Comparison of ENCODE assay signal across 19 cellular contexts in the genomic region with DNA sequence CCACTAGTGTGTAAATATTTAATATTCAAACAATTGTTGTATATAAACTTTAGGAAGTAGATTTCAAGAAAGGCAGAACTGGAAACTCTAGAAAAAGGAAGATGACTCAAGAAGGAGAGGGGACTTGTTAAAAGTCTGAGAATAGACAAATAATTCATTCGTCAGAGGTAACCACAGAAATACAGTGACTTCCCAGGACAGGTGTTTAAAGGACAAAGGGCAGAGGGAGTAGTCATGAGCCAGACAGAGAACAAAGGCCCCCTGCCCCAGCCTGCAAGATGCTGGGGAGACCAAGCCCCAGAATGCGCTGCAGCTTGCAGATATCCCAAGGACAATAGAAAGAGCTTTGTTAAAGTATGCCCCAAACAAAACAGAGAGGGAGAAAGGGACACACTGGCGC.
DNase-seq lines count a peak whose midpoint lies in the region; ATAC-seq, FAIRE-seq and TF ChIP-seq lines count a peak whose summit lies in the region.
"Had no signal": no experiment of that assay in that cellular context is flagged by ENCODE, and none has a peak within 500 bp of the region (broad histone marks: within the 10 kb centered on the region; RNA-seq: fewer than 3 reads in every experiment).

No MANE protein-coding gene starts in this region.

- H3K9me3 ChIP-seq in H9 (ENCODE audit: control insufficient read depth, low read depth, low read length) (no peaks in the 10 kb centered on the region), astrocyte (ENCODE audit: insufficient read depth, low read depth, low read length) (no peaks in the 10 kb centered on the region), neural progenitor cell (ENCODE audit: low read depth) (no peaks in the 10 kb centered on the region), aorta (ENCODE audit: control insufficient read depth, low read length) (no peaks in the 10 kb centered on the region)
- H3K9me3 ChIP-seq: sigmoid colon had no signal

- H3K27ac Mint-ChIP-seq in H9 (peak overlapping the region; percentile 89 to 96 (median 93)), astrocyte (ENCODE audit: unreplicated experiment) (peak overlapping the region; percentile 50), neural progenitor cell (peak overlapping the region; percentile 40)
- H3K27ac Mint-ChIP-seq: effector memory CD8-positive, alpha-beta T cell had no signal

- H2BK12ac ChIP-seq in H9 (ENCODE audit: insufficient read length, low read depth, low read length) = no peak overlapping the region

- DNase-seq in H9 (peak; percentile 51), NCI-H146 treated with DMSO at 0.1 percent for 48 hours (lab: John Stamatoyannopoulos, UW; ENCODE audit: unreplicated experiment) (peak; percentile 50), astrocyte (ENCODE audit: low read depth) (no peak), neural progenitor cell (ENCODE audit: low spot score) (peak; percentile 79), cerebellum (ENCODE audit: low spot score) (no peak), SKM-1 (lab: John Stamatoyannopoulos, UW; ENCODE audit: unreplicated experiment) (no peak), aorta (no peak)
- DNase-seq: activated CD4-positive, CD25-positive, alpha-beta regulatory T cell treated with anti-CD3 and anti-CD28 coated beads, Interleukin-2, amount 50 U/mL, for 72 hours; activated effector memory CD4-positive, alpha-beta T cell treated with Interleukin-2 at 50 U/mL for 16 hours; CD8-positive, alpha-beta memory T cell; effector memory CD8-positive, alpha-beta T cell; midbrain; NCI-H1092; nucleus accumbens; SHP77 treated with DMSO at 0.1 percent for 48 hours; sigmoid colon; stimulated activated CD4-positive, alpha-beta T cell treated with anti-CD3 and anti-CD28 coated beads, Interleukin-2, amount 100 ng/mL, for 24 hours had no signal

- H4K91ac ChIP-seq in H9 (ENCODE audit: insufficient read length, low read depth, low read length) = no peak overlapping the region

- H4K20me1 ChIP-seq in H9 (ENCODE audit: control insufficient read depth, insufficient read depth, insufficient read length) = no peaks in the 10 kb centered on the region
- H4K20me1 ChIP-seq in astrocyte (ENCODE audit: insufficient read depth, low read length) = peaks cover 40% of the 10 kb centered on the region
- H4K20me1 ChIP-seq in neural progenitor cell (ENCODE audit: low read depth) = no peaks in the 10 kb centered on the region

- H4K8ac ChIP-seq in H9 (replicated peaks; ENCODE audit: insufficient read length, low read depth, low read length) = no peak overlapping the region

- H3K4ac ChIP-seq in H9 (ENCODE audit: low read depth, low read length) = no peak overlapping the region

- no peak overlapping the region for H3K23ac ChIP-seq in H9 (ENCODE audit: insufficient read length, low read depth, low read length)

- H2BK20ac ChIP-seq in H9 (ENCODE audit: low read depth, low read length, poor library complexity, severe bottlenecking) = no peak overlapping the region

- ATAC-seq in GM18861 (IDR thresholded peaks at IDR 0.05; ENCODE audit: unreplicated experiment) (no peak), aorta (ENCODE audit: low FRiP score) (no peak)
- ATAC-seq: effector memory CD8-positive, alpha-beta T cell had no signal

- H3K9me3 Mint-ChIP-seq in H9 (no peaks in the 10 kb centered on the region; a peak in 1 of 5 replicates), astrocyte (ENCODE audit: unreplicated experiment) (no peaks in the 10 kb centered on the region), neural progenitor cell (no peaks in the 10 kb centered on the region)
- H3K9me3 Mint-ChIP-seq: central memory CD8-positive, alpha-beta T cell; effector memory CD8-positive, alpha-beta T cell had no signal

- no peak overlapping the region for H3T11ph ChIP-seq in H9 (ENCODE audit: low read length)

- peak overlapping the region; percentile 27 for H2AFZ ChIP-seq in H9 (ENCODE audit: low read length)
- no peak overlapping the region for H2AFZ ChIP-seq in astrocyte (ENCODE audit: low read depth, low read length)
- H2AFZ ChIP-seq in neural progenitor cell (replicated peaks) = peak overlapping the region; percentile 48

- no peak overlapping the region for H3K27ac ChIP-seq in H9 (ENCODE audit: insufficient read length, low read depth, low read length)
- H3K27ac ChIP-seq in astrocyte (ENCODE audit: low read depth, low read length) = no peak overlapping the region
- H3K27ac ChIP-seq in neural progenitor cell = no peak overlapping the region
- H3K27ac ChIP-seq in aorta (ENCODE audit: low read depth in 1 of 2, low read length in 2 of 2) = no peak overlapping the region
- H3K27ac ChIP-seq: sigmoid colon had no signal

- no peak overlapping the region for H2AK5ac ChIP-seq in H9 (ENCODE audit: insufficient read length, low read length)

- H3K4me1 Mint-ChIP-seq in H9 (peaks cover 56 to 60% of the 10 kb centered on the region in 2 experiments), astrocyte (ENCODE audit: low read depth, unreplicated experiment) (peaks cover 19% of the 10 kb centered on the region), neural progenitor cell (peaks cover 46% of the 10 kb centered on the region)

- peaks cover 19% of the 10 kb centered on the region for H3F3A ChIP-seq in neural progenitor cell (ENCODE audit: low read depth)

- H3K36me3 ChIP-seq in astrocyte (ENCODE audit: insufficient read depth, low read length) = no peaks in the 10 kb centered on the region
- no peaks in the 10 kb centered on the region for H3K36me3 ChIP-seq in neural progenitor cell
- no peaks in the 10 kb centered on the region for H3K36me3 ChIP-seq in aorta (ENCODE audit: control insufficient read depth in 1 of 2, insufficient read depth in 2 of 2, low read length in 1 of 2)
- H3K36me3 ChIP-seq: sigmoid colon had no signal

- H3K18ac ChIP-seq in H9 (ENCODE audit: insufficient read length, low read depth, low read length) = peak overlapping the region; percentile 65

- H3K4me1 ChIP-seq in H9 (ENCODE audit: insufficient read depth, low read length) = peaks cover 21% of the 10 kb centered on the region; the same call in 1 of the 2 replicates
- peaks cover 5% of the 10 kb centered on the region for H3K4me1 ChIP-seq in astrocyte (ENCODE audit: insufficient read depth, low read length)
- peaks cover 32% of the 10 kb centered on the region for H3K4me1 ChIP-seq in neural progenitor cell
- no peaks in the 10 kb centered on the region for H3K4me1 ChIP-seq in aorta (ENCODE audit: control insufficient read depth in 1 of 2, insufficient read depth in 2 of 2, low read length in 2 of 2)
- H3K4me1 ChIP-seq: sigmoid colon had no signal

- H3K79me2 ChIP-seq in H9 (ENCODE audit: insufficient read depth, low read length) (no peaks in the 10 kb centered on the region), astrocyte (ENCODE audit: insufficient read depth, low read length) (no peaks in the 10 kb centered on the region), neural progenitor cell (ENCODE audit: low read depth) (no peaks in the 10 kb centered on the region)

- no peak overlapping the region for H2BK5ac ChIP-seq in H9 (ENCODE audit: insufficient read length, low read length)

- H3K14ac ChIP-seq in H9 (ENCODE audit: insufficient read depth, low read length) = no peak overlapping the region

- no peaks in the 10 kb centered on the region for H3K79me1 ChIP-seq in H9 (ENCODE audit: insufficient read depth, low read depth, low read length, poor library complexity, severe bottlenecking)

- H4K5ac ChIP-seq in H9 (ENCODE audit: insufficient read length, low read depth, low read length) = no peak overlapping the region

- H3K27me3 Mint-ChIP-seq in H9 (ENCODE audit: low read depth) (peaks cover 15% of the 10 kb centered on the region), astrocyte (ENCODE audit: low read depth, unreplicated experiment) (peaks cover 15% of the 10 kb centered on the region), neural progenitor cell (ENCODE audit: insufficient read depth, low read depth) (peaks cover 14% of the 10 kb centered on the region)

- intact Hi-C loops in aorta (cut with DNase I) = no loop called here

- no peaks in the 10 kb centered on the region for H3K23me2 ChIP-seq in H9 (ENCODE audit: insufficient read length, low read depth, low read length, poor library complexity, severe bottlenecking)

- H3K9ac ChIP-seq in H9 (ENCODE audit: extremely low read depth, insufficient read length, low read length) (no peak overlapping the region), astrocyte (ENCODE audit: low read length) (no peak overlapping the region), neural progenitor cell (no peak overlapping the region)

- H3K36me3 Mint-ChIP-seq in H9 (ENCODE audit: insufficient read depth in 1 of 3, low read depth in 3 of 3) (peaks cover 0 to 4% (median 0%) of the 10 kb centered on the region in 3 experiments; a peak in 2 of 7 replicates), astrocyte (ENCODE audit: low read depth, unreplicated experiment) (peaks cover 42% of the 10 kb centered on the region), neural progenitor cell (no peaks in the 10 kb centered on the region)

- H2BK120ac ChIP-seq in H9 (ENCODE audit: low read depth, low read length, poor library complexity, severe bottlenecking) = no peak overlapping the region

- H3K4me3 Mint-ChIP-seq in H9 = peak overlapping the region; percentile 19 to 36; a peak in 4 of 5 replicates
- peak overlapping the region; percentile 10 for H3K4me3 Mint-ChIP-seq in astrocyte (ENCODE audit: unreplicated experiment)
- H3K4me3 Mint-ChIP-seq in neural progenitor cell = no peak overlapping the region
- H3K4me3 Mint-ChIP-seq: CD8-positive, alpha-beta memory T cell; central memory CD8-positive, alpha-beta T cell; effector memory CD8-positive, alpha-beta T cell had no signal

- H3K27me3 ChIP-seq in H9 (ENCODE audit: insufficient read depth, low read length) (no peaks in the 10 kb centered on the region), astrocyte (ENCODE audit: insufficient read depth, low read length) (peaks cover 8% of the 10 kb centered on the region), neural progenitor cell (no peaks in the 10 kb centered on the region), aorta (ENCODE audit: control insufficient read depth in 1 of 2, insufficient read depth in 2 of 2, low read length in 1 of 2) (no peaks in the 10 kb centered on the region)
- H3K27me3 ChIP-seq: sigmoid colon had no signal

- H3K4me3 ChIP-seq in astrocyte (ENCODE audit: insufficient read depth, low read depth, low read length) = no peak overlapping the region
- H3K4me3 ChIP-seq in neural progenitor cell = no peak overlapping the region
- no peak overlapping the region for H3K4me3 ChIP-seq in aorta (ENCODE audit: low read length in 2 of 2)
- H3K4me3 ChIP-seq: sigmoid colon had no signal

- no CpG with 5 or more reads among the region's 3 CpGs for WGBS in H9 (ENCODE audit: extremely low coverage, insufficient read length, low lambda C conversion rate)
- 51 to 57% methylated on average over 3 of the region's 3 CpGs for WGBS in aorta, 2 donors

- no peak for TF ChIP-seq CTCF in H9 (conservative IDR thresholded peaks at IDR 0.05)
- TF ChIP-seq CTCF in astrocyte (IDR thresholded peaks at IDR 0.05; ENCODE audit: insufficient read depth, low read depth, low read length) = no peak
- no peak for TF ChIP-seq CTCF in neural progenitor cell (IDR thresholded peaks at IDR 0.05)

- FAIRE-seq in astrocyte (lab: Jason Lieb, UNC) = no peak

- no peak overlapping the region for H2BK15ac ChIP-seq in H9 (ENCODE audit: low read depth, low read length)

- H3K56ac ChIP-seq in H9 (ENCODE audit: insufficient read length, low read depth, low read length) = no peak overlapping the region

- H3K4me2 ChIP-seq in H9 (ENCODE audit: insufficient read depth, insufficient read length, low read length) (no peak overlapping the region), astrocyte (ENCODE audit: low read length) (peak overlapping the region; percentile 24), neural progenitor cell (peak overlapping the region; percentile 47)

Comparison
In these comparisons a context has a peak if more than half of its experiments do, and no peak if none do; other contexts are left out.
1. DNase-seq: peak in H9 (single experiment), NCI-H146 treated with DMSO at 0.1 percent for 48 hours (single experiment) and neural progenitor cell (single experiment); none in astrocyte (single experiment), cerebellum (single experiment), SKM-1 (single experiment) and aorta (0 of 2).
2. H3K27ac Mint-ChIP-seq: peak in every context shown above with its lines; median percentile 93 in H9; 50 in astrocyte; 40 in neural progenitor cell.